In the genomic region with DNA sequence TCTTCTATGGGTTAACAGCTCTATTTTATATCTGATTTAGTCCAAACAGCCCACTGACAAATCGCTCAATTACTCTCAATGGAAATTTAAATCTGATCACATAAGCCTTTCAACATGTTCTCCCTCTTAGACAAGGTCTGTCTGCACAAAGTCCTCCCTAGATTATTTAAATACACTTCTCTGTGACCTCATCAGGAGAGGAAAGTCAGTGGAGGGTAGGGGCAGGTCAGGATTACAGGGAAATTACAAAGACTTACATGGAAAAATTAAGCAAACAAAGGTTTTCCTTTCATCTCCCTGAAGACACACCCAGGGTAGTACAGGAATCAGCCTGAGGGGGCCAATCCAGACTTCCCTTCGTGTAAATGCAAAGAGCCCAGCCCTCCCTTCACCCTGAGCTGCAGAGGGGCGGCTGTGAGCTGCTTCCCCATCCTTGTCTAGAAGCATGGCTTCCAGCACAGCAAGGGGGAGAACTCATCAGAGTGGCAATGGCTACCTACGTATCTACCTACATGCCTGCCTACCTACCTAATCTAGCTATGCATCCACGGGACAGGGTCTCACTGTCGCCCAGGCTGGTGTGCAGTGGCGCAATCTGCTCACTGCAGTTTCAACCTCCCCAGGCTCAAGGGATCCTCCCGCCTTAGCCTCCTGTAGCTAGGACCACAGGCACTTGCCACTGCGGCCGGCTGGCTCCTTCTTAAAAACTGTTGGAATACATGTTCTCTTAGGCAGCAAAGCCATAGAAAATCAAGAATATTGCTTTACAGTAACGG, we compare ENCODE assay signal across 21 cellular contexts. TPM values are rescaled to one million over a fixed set of nuclear protein-coding genes. Genes with fewer than 3 reads are reported as not detected.
DNase-seq lines count a peak whose midpoint lies in the region; ATAC-seq and TF ChIP-seq lines count a peak whose summit lies in the region.
"Had no signal": no experiment of that assay in that cellular context is flagged by ENCODE, and none has a peak within 500 bp of the region (broad histone marks: within the 10 kb centered on the region; RNA-seq: fewer than 3 reads in every experiment).

No MANE protein-coding gene starts in this region.

- H3K4me1 ChIP-seq in left ventricle myocardium inferior: peaks cover 49% of the 10 kb centered on the region
- H3K4me1 ChIP-seq in vagina: no peaks in the 10 kb centered on the region
- H3K4me1 ChIP-seq: breast epithelium had no signal

- DNase-seq in left ventricle myocardium inferior: no peak
- DNase-seq in left ventricle myocardium superior: no peak
- DNase-seq in WTC11 (ENCODE audit: low spot score): no peak
- peak; percentile 13 for DNase-seq in foreskin melanocyte
- DNase-seq in vagina (ENCODE audit: extremely low spot score in 2 of 2): no peak
- no peak for DNase-seq in NCI-H1930 (lab: John Stamatoyannopoulos, UW)
- no peak for DNase-seq in effector memory CD8-positive, alpha-beta T cell
- no peak for DNase-seq in HuH-7 (ENCODE audit: low spot score)
- DNase-seq: activated naive CD8-positive, alpha-beta T cell treated with anti-CD3 and anti-CD28 coated beads, Interleukin-2, amount 10 ng/mL, durations not matched to agents 7 days and 5 days; activated T-cell treated with anti-CD3 and anti-CD28 coated beads, Interleukin-2, amount 50 U/mL, for 1 hour; CD4-positive, CD25-positive, alpha-beta regulatory T cell; DMS79; NCI-H1694; NCI-H226; small intestine had no signal

- H3K27me3 Mint-ChIP-seq in WTC11 (ENCODE audit: low read depth): no peaks in the 10 kb centered on the region
- H3K27me3 Mint-ChIP-seq in effector memory CD8-positive, alpha-beta T cell: no peaks in the 10 kb centered on the region
- H3K27me3 Mint-ChIP-seq: activated naive CD8-positive, alpha-beta T cell treated with anti-CD3 and anti-CD28 coated beads, Interleukin-2, amount 10 ng/mL, durations not matched to agents 7 days and 5 days; CD4-positive, CD25-positive, alpha-beta regulatory T cell; natural killer cell treated with Interleukin-12 subunit alpha and Interleukin-12 subunit beta and Interleukin-15 and Interleukin-18, amount 100 ng/mL, for 72 hours had no signal

- H3K27ac ChIP-seq in left ventricle myocardium inferior (replicated peaks) (peak overlapping the region; percentile 11), vagina (peak overlapping the region; percentile 15)
- H3K27ac ChIP-seq: HL-60 had no signal

- TF ChIP-seq POLR2A in vagina (IDR thresholded peaks at IDR 0.05): no peak

- intact Hi-C loops in left ventricle myocardium inferior (cut with micrococcal nuclease) (no loop called here), left ventricle myocardium superior (cut with micrococcal nuclease) (no loop called here), vagina (cut with DNase I) (no loop called here)

- POLR2A ChIA-PET in WTC11 (lab: Charles Lee): no interaction called here

- CTCF ChIA-PET in WTC11 (lab: Charles Lee): interaction anchor here (0.6 kb wide), 1 partner anchor 191 kb away, joined by 3 read pairs; no protein-coding TSS in a partner anchor

- H3K36me3 ChIP-seq in left ventricle myocardium inferior (peaks cover 100% of the 10 kb centered on the region), vagina (peaks cover 3 to 94% of the 10 kb centered on the region in 2 donors)

- no peak overlapping the region for H3K4me3 ChIP-seq in left ventricle myocardium inferior
- no peak overlapping the region for H3K4me3 ChIP-seq in vagina
- H3K4me3 ChIP-seq: breast epithelium, heart left ventricle, tibial artery had no signal

- no peak overlapping the region for H3K4me3 Mint-ChIP-seq in WTC11
- H3K4me3 Mint-ChIP-seq in effector memory CD8-positive, alpha-beta T cell: no peak overlapping the region
- H3K4me3 Mint-ChIP-seq: activated naive CD8-positive, alpha-beta T cell treated with anti-CD3 and anti-CD28 coated beads, Interleukin-2, amount 10 ng/mL, durations not matched to agents 7 days and 5 days; CD4-positive, CD25-positive, alpha-beta regulatory T cell; natural killer cell treated with Interleukin-12 subunit alpha and Interleukin-12 subunit beta and Interleukin-15 and Interleukin-18, amount 100 ng/mL, for 72 hours had no signal

- TF ChIP-seq CTCF in left ventricle myocardium inferior (IDR thresholded peaks at IDR 0.05; ENCODE audit: borderline replicate concordance): no peak
- no peak for TF ChIP-seq CTCF in WTC11 (IDR thresholded peaks at IDR 0.05)
- no peak for TF ChIP-seq CTCF in vagina (IDR thresholded peaks at IDR 0.05)

- ATAC-seq in left ventricle myocardium superior: no peak
- ATAC-seq in WTC11: peak; percentile 55
- no peak for ATAC-seq in effector memory CD8-positive, alpha-beta T cell (replicated peaks)
- ATAC-seq: heart left ventricle; natural killer cell treated with Interleukin-12 subunit alpha and Interleukin-12 subunit beta and Interleukin-15 and Interleukin-18, amount 100 ng/mL, for 72 hours; Right ventricle myocardium inferior had no signal

- H3K9me3 Mint-ChIP-seq in WTC11: no peaks in the 10 kb centered on the region
- no peaks in the 10 kb centered on the region for H3K9me3 Mint-ChIP-seq in effector memory CD8-positive, alpha-beta T cell
- H3K9me3 Mint-ChIP-seq: activated naive CD8-positive, alpha-beta T cell treated with anti-CD3 and anti-CD28 coated beads, Interleukin-2, amount 10 ng/mL, durations not matched to agents 7 days and 5 days; natural killer cell treated with Interleukin-12 subunit alpha and Interleukin-12 subunit beta and Interleukin-15 and Interleukin-18, amount 100 ng/mL, for 72 hours had no signal

- H3K9me3 ChIP-seq in left ventricle myocardium inferior (replicated peaks): no peaks in the 10 kb centered on the region
- H3K9me3 ChIP-seq in vagina: no peaks in the 10 kb centered on the region
- H3K9me3 ChIP-seq: breast epithelium, heart left ventricle, tibial artery had no signal

- no peak overlapping the region; the same call in 1 of the 2 replicates for H3K27ac Mint-ChIP-seq in WTC11
- H3K27ac Mint-ChIP-seq in effector memory CD8-positive, alpha-beta T cell: peak overlapping the region in 1 of 2 donors; percentile 35
- H3K27ac Mint-ChIP-seq: activated naive CD8-positive, alpha-beta T cell treated with anti-CD3 and anti-CD28 coated beads, Interleukin-2, amount 10 ng/mL, durations not matched to agents 7 days and 5 days; natural killer cell treated with Interleukin-12 subunit alpha and Interleukin-12 subunit beta and Interleukin-15 and Interleukin-18, amount 100 ng/mL, for 72 hours had no signal

- H3K36me3 Mint-ChIP-seq in WTC11: peaks cover 81% of the 10 kb centered on the region
- peaks cover 86% of the 10 kb centered on the region for H3K36me3 Mint-ChIP-seq in effector memory CD8-positive, alpha-beta T cell (ENCODE audit: insufficient read depth)

- H3K4me1 Mint-ChIP-seq in WTC11: no peaks in the 10 kb centered on the region
- H3K4me1 Mint-ChIP-seq in effector memory CD8-positive, alpha-beta T cell (ENCODE audit: low read depth in 2 of 2): no peaks in the 10 kb centered on the region
- H3K4me1 Mint-ChIP-seq: activated naive CD8-positive, alpha-beta T cell treated with anti-CD3 and anti-CD28 coated beads, Interleukin-2, amount 10 ng/mL, durations not matched to agents 7 days and 5 days had no signal

- H3K27me3 ChIP-seq in left ventricle myocardium inferior (ENCODE audit: low read depth) (no peaks in the 10 kb centered on the region), vagina (no peaks in the 10 kb centered on the region)
- H3K27me3 ChIP-seq: breast epithelium, heart left ventricle, tibial artery had no signal

TF ChIP-seq in WTC11, 78 proteins besides CTCF, POLR2A, EP300 and RAD21 (continues in another document):
- TF ChIP-seq JUN (CRISPR knock-in tag; IDR thresholded peaks at IDR 0.05) (no peak), CREB1 (CRISPR knock-in tag; IDR thresholded peaks at IDR 0.05) (no peak), ZNF121 (CRISPR knock-in tag; IDR thresholded peaks at IDR 0.05) (no peak)
- TF ChIP-seq, protein P1, sequence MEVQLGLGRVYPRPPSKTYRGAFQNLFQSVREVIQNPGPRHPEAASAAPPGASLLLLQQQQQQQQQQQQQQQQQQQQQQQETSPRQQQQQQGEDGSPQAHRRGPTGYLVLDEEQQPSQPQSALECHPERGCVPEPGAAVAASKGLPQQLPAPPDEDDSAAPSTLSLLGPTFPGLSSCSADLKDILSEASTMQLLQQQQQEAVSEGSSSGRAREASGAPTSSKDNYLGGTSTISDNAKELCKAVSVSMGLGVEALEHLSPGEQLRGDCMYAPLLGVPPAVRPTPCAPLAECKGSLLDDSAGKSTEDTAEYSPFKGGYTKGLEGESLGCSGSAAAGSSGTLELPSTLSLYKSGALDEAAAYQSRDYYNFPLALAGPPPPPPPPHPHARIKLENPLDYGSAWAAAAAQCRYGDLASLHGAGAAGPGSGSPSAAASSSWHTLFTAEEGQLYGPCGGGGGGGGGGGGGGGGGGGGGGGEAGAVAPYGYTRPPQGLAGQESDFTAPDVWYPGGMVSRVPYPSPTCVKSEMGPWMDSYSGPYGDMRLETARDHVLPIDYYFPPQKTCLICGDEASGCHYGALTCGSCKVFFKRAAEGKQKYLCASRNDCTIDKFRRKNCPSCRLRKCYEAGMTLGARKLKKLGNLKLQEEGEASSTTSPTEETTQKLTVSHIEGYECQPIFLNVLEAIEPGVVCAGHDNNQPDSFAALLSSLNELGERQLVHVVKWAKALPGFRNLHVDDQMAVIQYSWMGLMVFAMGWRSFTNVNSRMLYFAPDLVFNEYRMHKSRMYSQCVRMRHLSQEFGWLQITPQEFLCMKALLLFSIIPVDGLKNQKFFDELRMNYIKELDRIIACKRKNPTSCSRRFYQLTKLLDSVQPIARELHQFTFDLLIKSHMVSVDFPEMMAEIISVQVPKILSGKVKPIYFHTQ (CRISPR knock-in tag; IDR thresholded peaks at IDR 0.05): no peak

RNA-seq across cellular contexts. Expression of a gene that starts 33.3 kb away (rescaled TPM):
- total RNA-seq in left ventricle myocardium inferior (91.4 TPM), left ventricle myocardium superior (94.5 TPM), WTC11 (2021) (37.2 to 40.7 TPM (median 37.5 TPM) in 3 replicates), vagina (58.9 TPM)
